Comparison of ENCODE assay signal across 23 cellular contexts in genomic region chr10:102732661-102733060, GRCh38. TPM values are rescaled to one million over a fixed set of nuclear protein-coding genes. Genes with fewer than 3 reads are reported as not detected.
DNase-seq lines count a peak whose midpoint lies in the region; ATAC-seq and TF ChIP-seq lines count a peak whose summit lies in the region.
"Had no signal": no experiment of that assay in that cellular context is flagged by ENCODE, and none has a peak within 500 bp of the region (broad histone marks: within the 10 kb centered on the region; RNA-seq: fewer than 3 reads in every experiment).

No MANE protein-coding gene starts in this region.

- intact Hi-C loops in activated naive CD4-positive, alpha-beta T cell treated with anti-CD3 and anti-CD28 coated beads for 36 hours (cut with micrococcal nuclease), result no loop called here

- H3K27me3 Mint-ChIP-seq in activated naive CD4-positive, alpha-beta T cell treated with anti-CD3 and anti-CD28 coated beads, Interleukin-2, amount 50 U/mL, for 24 hours, result no peaks in the 10 kb centered on the region
- H3K27me3 Mint-ChIP-seq in activated naive CD4-positive, alpha-beta T cell treated with anti-CD3 and anti-CD28 coated beads for 36 hours (ENCODE audit: low read depth), result no peaks in the 10 kb centered on the region
- H3K27me3 Mint-ChIP-seq: CD4-positive, alpha-beta T cell; CD8-positive, alpha-beta memory T cell had no signal

- H3K4me3 ChIP-seq in parathyroid adenoma (ENCODE audit: low read depth, low read length), result no peak overlapping the region
- H3K4me3 ChIP-seq: A549; BLaER1 treated with 17β-estradiol and CSF1 and Interleukin-3, amounts not matched to agents 10 nM and 100 nM; GM12878; GM23248 had no signal

- no peak overlapping the region for H3K4me2 ChIP-seq in parathyroid adenoma (ENCODE audit: low read length)
- H3K4me2 ChIP-seq: A549; BLaER1 treated with 17β-estradiol and CSF1 and Interleukin-3, amounts not matched to agents 10 nM and 100 nM had no signal

- POLR2A ChIA-PET in RWPE1 (lab: Yijun Ruan, JAX; ENCODE audit: low non-redundant PET), result no interaction called here

- no peak overlapping the region for H3K4me3 Mint-ChIP-seq in activated naive CD4-positive, alpha-beta T cell treated with anti-CD3 and anti-CD28 coated beads, Interleukin-2, amount 50 U/mL, for 24 hours
- H3K4me3 Mint-ChIP-seq in activated naive CD4-positive, alpha-beta T cell treated with anti-CD3 and anti-CD28 coated beads for 36 hours, result no peak overlapping the region
- H3K4me3 Mint-ChIP-seq: CD14-positive monocyte; CD4-positive, alpha-beta T cell; CD8-positive, alpha-beta memory T cell had no signal

- no peak for ATAC-seq in HG02938 (IDR thresholded peaks at IDR 0.05; ENCODE audit: unreplicated experiment)
- ATAC-seq: A549, GM12878 had no signal

- no peaks in the 10 kb centered on the region for H3K9me3 ChIP-seq in parathyroid adenoma (ENCODE audit: control insufficient read depth, low read length)
- H3K9me3 ChIP-seq: A549; BE2C; BLaER1 treated with 17β-estradiol and CSF1 and Interleukin-3, amounts not matched to agents 10 nM and 100 nM had no signal

- peaks cover 29% of the 10 kb centered on the region for H3K4me1 ChIP-seq in parathyroid adenoma
- H3K4me1 ChIP-seq: A549, BE2C had no signal

- H3K36me3 Mint-ChIP-seq in activated naive CD4-positive, alpha-beta T cell treated with anti-CD3 and anti-CD28 coated beads, Interleukin-2, amount 50 U/mL, for 24 hours, result peaks cover 3% of the 10 kb centered on the region
- H3K36me3 Mint-ChIP-seq in activated naive CD4-positive, alpha-beta T cell treated with anti-CD3 and anti-CD28 coated beads for 36 hours (ENCODE audit: low read depth), result peaks cover 16% of the 10 kb centered on the region

- H3K27ac Mint-ChIP-seq in activated naive CD4-positive, alpha-beta T cell treated with anti-CD3 and anti-CD28 coated beads, Interleukin-2, amount 50 U/mL, for 24 hours, result peak overlapping the region; percentile 23
- no peak overlapping the region for H3K27ac Mint-ChIP-seq in activated naive CD4-positive, alpha-beta T cell treated with anti-CD3 and anti-CD28 coated beads for 36 hours
- H3K27ac Mint-ChIP-seq: CD4-positive, alpha-beta T cell had no signal

- H3K79me2 ChIP-seq in parathyroid adenoma, result peaks cover 6% of the 10 kb centered on the region

- no peak overlapping the region for H3K9ac ChIP-seq in parathyroid adenoma
- H3K9ac ChIP-seq: GM23248 had no signal

- H3K27ac ChIP-seq in RWPE1 (peak overlapping the region; percentile 7; the same call in 1 of the 2 replicates), parathyroid adenoma (peak overlapping the region; percentile 27)
- H3K27ac ChIP-seq: A549; BLaER1 treated with 17β-estradiol and CSF1 and Interleukin-3, amounts not matched to agents 10 nM and 100 nM; GM23248 had no signal

- H3K4me1 Mint-ChIP-seq in activated naive CD4-positive, alpha-beta T cell treated with anti-CD3 and anti-CD28 coated beads, Interleukin-2, amount 50 U/mL, for 24 hours, result peaks cover 4% of the 10 kb centered on the region
- no peaks in the 10 kb centered on the region for H3K4me1 Mint-ChIP-seq in activated naive CD4-positive, alpha-beta T cell treated with anti-CD3 and anti-CD28 coated beads for 36 hours (ENCODE audit: low read depth)

- no peaks in the 10 kb centered on the region for H3K27me3 ChIP-seq in parathyroid adenoma (ENCODE audit: control insufficient read depth, insufficient read depth, low read length)
- H3K27me3 ChIP-seq: BE2C; BLaER1 treated with 17β-estradiol and CSF1 and Interleukin-3, amounts not matched to agents 10 nM and 100 nM had no signal

- no peaks in the 10 kb centered on the region for H3K36me3 ChIP-seq in parathyroid adenoma (ENCODE audit: control insufficient read depth, insufficient read depth, low read length)

- no peak for DNase-seq in activated naive CD4-positive, alpha-beta T cell treated with anti-CD3 and anti-CD28 coated beads for 36 hours
- DNase-seq in RWPE1 (ENCODE audit: low spot score), result no peak
- no peak for DNase-seq in activated effector memory CD4-positive, alpha-beta T cell treated with Interleukin-2 at 50 U/mL for 16 hours
- DNase-seq: 8988T; ACHN; AML-193; BE2C; CD4-positive, alpha-beta T cell; CD8-positive, alpha-beta memory T cell; DMS 273 treated with DMSO at 0.1 percent for 48 hours; DMS79; EL; GDM1; GM23248; H7; HCEC 1CT had no signal

- H3K9me3 Mint-ChIP-seq in activated naive CD4-positive, alpha-beta T cell treated with anti-CD3 and anti-CD28 coated beads, Interleukin-2, amount 50 U/mL, for 24 hours, result no peaks in the 10 kb centered on the region
- no peaks in the 10 kb centered on the region for H3K9me3 Mint-ChIP-seq in activated naive CD4-positive, alpha-beta T cell treated with anti-CD3 and anti-CD28 coated beads for 36 hours
- H3K9me3 Mint-ChIP-seq: CD14-positive monocyte; CD4-positive, alpha-beta T cell; CD8-positive, alpha-beta memory T cell had no signal

- CTCF ChIA-PET in activated naive CD4-positive, alpha-beta T cell treated with anti-CD3 and anti-CD28 coated beads for 36 hours (lab: Charles Lee), result interaction anchor here (0.6 kb wide), 1 partner anchor 270 kb away, joined by 4 read pairs; no protein-coding TSS in a partner anchor
- CTCF ChIA-PET in RWPE1 (lab: Yijun Ruan, JAX), result interaction anchor here (0.6 to 1.6 kb wide), 3 partner anchors 12 to 169 kb away, joined by 3 to 9 read pairs (median 3); no protein-coding TSS in a partner anchor

- TF ChIP-seq CTCF in RWPE1 (conservative IDR thresholded peaks at IDR 0.05; ENCODE audit: low read depth), result no peak
- no peak for TF ChIP-seq CTCF in parathyroid adenoma (IDR thresholded peaks at IDR 0.05)

- no peak overlapping the region for H2AFZ ChIP-seq in parathyroid adenoma
- H2AFZ ChIP-seq: GM23248 had no signal

RNA-seq across cellular contexts. Expression of gene WBP1L, which starts 11.1 kb away (rescaled TPM):
- 10 to 100 TPM; 10.5 to 11.8 TPM for total RNA-seq in activated naive CD4-positive, alpha-beta T cell treated with anti-CD3 and anti-CD28 coated beads for 36 hours

RNA-seq across cellular contexts. Expression of gene SFXN2, which starts 18.2 kb away (rescaled TPM):
- 1 to 10 TPM; 8.7 to 9.4 TPM for total RNA-seq in activated naive CD4-positive, alpha-beta T cell treated with anti-CD3 and anti-CD28 coated beads for 36 hours

RNA-seq across cellular contexts. Expression of gene ARL3, which starts 18.5 kb away (rescaled TPM):
- total RNA-seq in activated naive CD4-positive, alpha-beta T cell treated with anti-CD3 and anti-CD28 coated beads for 36 hours, result 1 to 10 TPM; 3.9 TPM
